Comparison of ENCODE assay signal across 16 cellular contexts in genomic region chr9:34710023-34710422, GRCh38. TPM values are rescaled to one million over a fixed set of nuclear protein-coding genes. Genes with fewer than 3 reads are reported as not detected.
DNase-seq lines count a peak whose midpoint lies in the region; ATAC-seq and TF ChIP-seq lines count a peak whose summit lies in the region.
"Had no signal": no experiment of that assay in that cellular context is flagged by ENCODE, and none has a peak within 500 bp of the region (broad histone marks: within the 10 kb centered on the region; RNA-seq: fewer than 3 reads in every experiment).

A gene with protein sequence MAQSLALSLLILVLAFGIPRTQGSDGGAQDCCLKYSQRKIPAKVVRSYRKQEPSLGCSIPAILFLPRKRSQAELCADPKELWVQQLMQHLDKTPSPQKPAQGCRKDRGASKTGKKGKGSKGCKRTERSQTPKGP (minus strand): TSS chr9:34710136. CDS start chr9:34710066, 70 bp downstream.

- H3K9ac ChIP-seq in H9 (ENCODE audit: extremely low read depth, insufficient read length, low read length), result no peak within 1 kb of the TSS
- H3K9ac ChIP-seq: parathyroid adenoma had no signal

- H3K27ac ChIP-seq in H9 (ENCODE audit: insufficient read length, low read depth, low read length), result no peak within 1 kb of the TSS
- H3K27ac ChIP-seq in right cardiac atrium (ENCODE audit: low read length), result peak within 1 kb of the TSS; percentile 94
- no peak within 1 kb of the TSS for H3K27ac ChIP-seq in sigmoid colon
- H3K27ac ChIP-seq in WERI-Rb-1, result no peak within 1 kb of the TSS
- H3K27ac ChIP-seq: ascending aorta, parathyroid adenoma had no signal

- TF ChIP-seq EP300 in sigmoid colon (IDR thresholded peaks at IDR 0.05), result no peak

- no peak within 1 kb of the TSS for H3K4me2 ChIP-seq in H9 (ENCODE audit: insufficient read depth, insufficient read length, low read length)

- 0 out of 2 replicates have a peak within 1 kb of the TSS, but pooled peaks have one; percentile 36 for H3K14ac ChIP-seq in H9 (ENCODE audit: insufficient read depth, low read length)

- no peaks in the 10 kb centered on the region for H3K27me3 ChIP-seq in H9 (ENCODE audit: insufficient read depth, low read length)
- H3K27me3 ChIP-seq in right cardiac atrium (ENCODE audit: control insufficient read depth, insufficient read depth), result no peaks in the 10 kb centered on the region
- H3K27me3 ChIP-seq in sigmoid colon, result no peaks in the 10 kb centered on the region
- no peaks in the 10 kb centered on the region for H3K27me3 ChIP-seq in WERI-Rb-1 (ENCODE audit: insufficient read depth, low read depth, severe bottlenecking)
- H3K27me3 ChIP-seq: ascending aorta had no signal

- no peak for TF ChIP-seq CTCF in H9 (conservative IDR thresholded peaks at IDR 0.05)
- TF ChIP-seq CTCF in sigmoid colon (IDR thresholded peaks at IDR 0.05), result no peak
- TF ChIP-seq CTCF in WERI-Rb-1 (IDR thresholded peaks at IDR 0.05; ENCODE audit: low read depth, low read length), result no peak

- H3K4me1 ChIP-seq in H9 (ENCODE audit: insufficient read depth, low read length) (no peaks in the 10 kb centered on the region), right cardiac atrium (ENCODE audit: control insufficient read depth, insufficient read depth, low read length) (peaks cover 12% of the 10 kb centered on the region), sigmoid colon (no peaks in the 10 kb centered on the region)
- H3K4me1 ChIP-seq: ascending aorta, parathyroid adenoma had no signal

- H4K20me1 ChIP-seq in H9 (ENCODE audit: control insufficient read depth, insufficient read depth, insufficient read length), result no peaks in the 10 kb centered on the region

- H2AFZ ChIP-seq in H9 (ENCODE audit: low read length), result no peak within 1 kb of the TSS
- H2AFZ ChIP-seq: parathyroid adenoma had no signal

- H4K8ac ChIP-seq in H9 (replicated peaks; ENCODE audit: insufficient read length, low read depth, low read length), result no peak within 1 kb of the TSS

- H3T11ph ChIP-seq in H9 (ENCODE audit: low read length), result no peak within 1 kb of the TSS

- H3K79me2 ChIP-seq in H9 (ENCODE audit: insufficient read depth, low read length), result no peaks in the 10 kb centered on the region
- H3K79me2 ChIP-seq: parathyroid adenoma had no signal

- no peak within 1 kb of the TSS for H2BK15ac ChIP-seq in H9 (ENCODE audit: low read depth, low read length)

- ATAC-seq in right cardiac atrium, result peak; percentile 92 to 94
- ATAC-seq: GM12878 had no signal

- no peak for TF ChIP-seq POLR2A in sigmoid colon (IDR thresholded peaks at IDR 0.05)

- POLR2A ChIA-PET in HEK293T (lab: Yijun Ruan, JAX), result no interaction called here

- no peak within 1 kb of the TSS for H2BK20ac ChIP-seq in H9 (ENCODE audit: low read depth, low read length, poor library complexity, severe bottlenecking)

- H3K4ac ChIP-seq in H9 (ENCODE audit: low read depth, low read length), result no peak within 1 kb of the TSS

- H3K4me3 Mint-ChIP-seq in H9, result no peak within 1 kb of the TSS
- H3K4me3 Mint-ChIP-seq: memory B cell had no signal

- no peak within 1 kb of the TSS for H2BK5ac ChIP-seq in H9 (ENCODE audit: insufficient read length, low read length)

- peaks cover 18% of the 10 kb centered on the region for H3K27me3 Mint-ChIP-seq in H9 (ENCODE audit: low read depth)

- H3K36me3 Mint-ChIP-seq in H9 (ENCODE audit: insufficient read depth in 1 of 3, low read depth in 3 of 3), result no peaks in the 10 kb centered on the region; a peak in 1 of 7 replicates
- H3K36me3 Mint-ChIP-seq: memory B cell had no signal

- H3K23me2 ChIP-seq in H9 (ENCODE audit: insufficient read length, low read depth, low read length, poor library complexity, severe bottlenecking), result no peaks in the 10 kb centered on the region

- no peak within 1 kb of the TSS for H2BK120ac ChIP-seq in H9 (ENCODE audit: low read depth, low read length, poor library complexity, severe bottlenecking)

- no peak within 1 kb of the TSS for H3K18ac ChIP-seq in H9 (ENCODE audit: insufficient read length, low read depth, low read length)

- no CpG with 5 or more reads among the region's 2 CpGs for WGBS in H9 (ENCODE audit: extremely low coverage, insufficient read length, low lambda C conversion rate)
- 15% methylated on average over 2 of the region's 2 CpGs for WGBS in right cardiac atrium
- WGBS in sigmoid colon, 2 donors, result 58 to 64% methylated on average over 2 of the region's 2 CpGs

- H3K56ac ChIP-seq in H9 (ENCODE audit: insufficient read length, low read depth, low read length), result no peak within 1 kb of the TSS

- no peak within 1 kb of the TSS for H2AK5ac ChIP-seq in H9 (ENCODE audit: insufficient read length, low read length)

- no peak within 1 kb of the TSS for H3K23ac ChIP-seq in H9 (ENCODE audit: insufficient read length, low read depth, low read length)

- H3K36me3 ChIP-seq in sigmoid colon (no peaks in the 10 kb centered on the region), WERI-Rb-1 (no peaks in the 10 kb centered on the region)
- H3K36me3 ChIP-seq: ascending aorta had no signal

- no peak within 1 kb of the TSS for H4K5ac ChIP-seq in H9 (ENCODE audit: insufficient read length, low read depth, low read length)

- H3K4me3 ChIP-seq in right cardiac atrium (ENCODE audit: low read length) (no peak within 1 kb of the TSS), sigmoid colon (no peak within 1 kb of the TSS), WERI-Rb-1 (ENCODE audit: low read depth, low read length) (no peak within 1 kb of the TSS)
- H3K4me3 ChIP-seq: ascending aorta, GM12878 had no signal

- no peaks in the 10 kb centered on the region for H3K79me1 ChIP-seq in H9 (ENCODE audit: insufficient read depth, low read depth, low read length, poor library complexity, severe bottlenecking)

- no peak for DNase-seq in H9
- peak; percentile 13 for DNase-seq in astrocyte of the hippocampus (ENCODE audit: low read depth, low spot score)
- DNase-seq in right cardiac atrium, result peak; percentile 86 to 94 (median 89)
- DNase-seq in sigmoid colon, result no peak
- DNase-seq in WERI-Rb-1, result no peak
- no peak for DNase-seq in HEK293T (ENCODE audit: extremely low spot score)
- DNase-seq in COLO829 (ENCODE audit: low spot score), result no peak
- DNase-seq in stimulated activated CD4-positive, alpha-beta T cell treated with anti-CD3 and anti-CD28 coated beads, Interleukin-2, amount 100 ng/mL, for 48 hours, result no peak
- DNase-seq: activated T-cell treated with anti-CD3 and anti-CD28 coated beads, Interleukin-2, amount 50 U/mL, for 1 hour; DND-41; NCI-H187 treated with DMSO at 0.1 percent for 48 hours; stimulated activated CD4-positive, alpha-beta T cell treated with anti-CD3 and anti-CD28 coated beads, Interleukin-2, amount 100 ng/mL, for 24 hours had no signal

- no peaks in the 10 kb centered on the region for H3K4me1 Mint-ChIP-seq in H9
- H3K4me1 Mint-ChIP-seq: memory B cell had no signal

- H2BK12ac ChIP-seq in H9 (ENCODE audit: insufficient read length, low read depth, low read length), result no peak within 1 kb of the TSS

- intact Hi-C loops in right cardiac atrium (cut with DNase I) (no loop called here), sigmoid colon (cut with DNase I) (no loop called here)

- H3K27ac Mint-ChIP-seq in H9, result peak within 1 kb of the TSS in 2 of 3 experiments; percentile 61 to 73; a peak in 2 of 7 replicates
- H3K27ac Mint-ChIP-seq: memory B cell had no signal

- no peaks in the 10 kb centered on the region for H3K9me3 Mint-ChIP-seq in H9

- no peak within 1 kb of the TSS for H4K91ac ChIP-seq in H9 (ENCODE audit: insufficient read length, low read depth, low read length)

- no peaks in the 10 kb centered on the region for H3K9me3 ChIP-seq in H9 (ENCODE audit: control insufficient read depth, low read depth, low read length)
- H3K9me3 ChIP-seq in right cardiac atrium (ENCODE audit: control insufficient read depth, low read length), result no peaks in the 10 kb centered on the region
- H3K9me3 ChIP-seq in sigmoid colon, result no peaks in the 10 kb centered on the region
- no peaks in the 10 kb centered on the region for H3K9me3 ChIP-seq in WERI-Rb-1 (ENCODE audit: severe bottlenecking)
- H3K9me3 ChIP-seq: ascending aorta had no signal

- CTCF ChIA-PET in HEK293T (lab: Yijun Ruan, JAX), result interaction anchor here (0.7 kb wide), 1 partner anchor 75 kb away, joined by 5 read pairs; no protein-coding TSS in a partner anchor

TF ChIP-seq in HEK293T, 16 proteins besides CTCF, POLR2A, EP300 and RAD21:
- TF ChIP-seq BHLHE40 (IDR thresholded peaks at IDR 0.05; ENCODE audit: borderline replicate concordance) (no peak), FOXA1 (IDR thresholded peaks at IDR 0.05) (no peak), SP1 (IDR thresholded peaks at IDR 0.05) (no peak), FOXK2 (IDR thresholded peaks at IDR 0.05) (no peak), CTBP1 (IDR thresholded peaks at IDR 0.05; ENCODE audit: borderline replicate concordance) (no peak), PKNOX1 (IDR thresholded peaks at IDR 0.05) (no peak), LEF1 (IDR thresholded peaks at IDR 0.05; ENCODE audit: borderline replicate concordance) (no peak)

RNA-seq across cellular contexts. Expression of the gene that starts here (rescaled TPM):
- total RNA-seq in H9 (2021), result not detected in 2 replicates
- total RNA-seq in right cardiac atrium, result 1 to 10 TPM; 1.3 to 3.8 (median 2.2) TPM
- polyA plus RNA-seq in right cardiac atrium, result 2.7 TPM
- 100 to 1,000 TPM in 3 of 4 donors, 10 to 100 TPM in 1; 61.6 to 214 (median 160) TPM for total RNA-seq in sigmoid colon
- 100 to 1,000 TPM in 1 of 3 donors, 10 to 100 TPM in 1, 1 to 10 TPM in 1; 1.4 to 204 (median 41.4) TPM for polyA plus RNA-seq in sigmoid colon
- polyA plus RNA-seq: GM12878 had no signal

Comparison
In these comparisons a context has a peak if more than half of its experiments do, and no peak if none do; other contexts are left out.
1. RNA of the gene that starts here (total RNA-seq): 61.6 to 214 TPM in sigmoid colon; 1.3 to 3.8 TPM in right cardiac atrium and not detected in H9; every median in the first group is over 10 times any median in the second.
2. DNase-seq: peak in astrocyte of the hippocampus (single experiment) and right cardiac atrium (3 of 3); none in H9 (single experiment), sigmoid colon (single experiment), WERI-Rb-1 (single experiment), HEK293T (single experiment), COLO829 (single experiment) and stimulated activated CD4-positive, alpha-beta T cell treated with anti-CD3 and anti-CD28 coated beads, Interleukin-2, amount 100 ng/mL, for 48 hours (0 of 2).